ENCODE assay signal across 1 cellular context in the genomic region with DNA sequence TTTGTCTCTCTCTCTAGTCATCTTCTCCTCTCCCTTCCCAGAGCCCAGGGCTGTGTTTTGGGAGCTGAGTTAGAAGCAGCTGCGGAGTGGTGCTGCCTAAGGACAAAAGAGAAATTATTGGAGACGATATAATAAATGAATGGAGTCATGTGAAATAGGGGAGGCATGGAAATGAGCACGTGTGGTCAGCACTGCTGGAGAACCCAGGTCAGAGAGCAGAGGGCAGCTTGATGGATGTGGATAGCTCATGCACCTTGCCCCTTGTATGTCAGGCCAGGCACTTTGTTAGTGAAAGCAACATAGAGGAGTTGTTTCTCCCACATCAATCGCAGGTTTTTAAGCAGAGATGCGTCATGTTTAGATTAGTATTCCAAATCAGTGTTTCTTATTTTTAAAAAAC.
A peak's percentile ranks its signal among the peaks of the same experiment; 100 is the strongest.
TF ChIP-seq lines count a peak whose summit lies in the region.

No MANE protein-coding gene starts in this region.

TF ChIP-seq in HepG2, 621 proteins besides CTCF, POLR2A, EP300 and RAD21 (continues in another document):
- TF ChIP-seq ZNF292 (CRISPR knock-in tag; IDR thresholded peaks at IDR 0.05; ENCODE audit: borderline replicate concordance, low read depth) (peak; percentile 65; the same call in 1 of the 2 replicates), PAXIP1 (CRISPR knock-in tag; conservative IDR thresholded peaks at IDR 0.05) (peak; percentile 75), HOXA7 (CRISPR knock-in tag; IDR thresholded peaks at IDR 0.05) (no peak), ZSCAN9 (CRISPR knock-in tag; IDR thresholded peaks at IDR 0.05; ENCODE audit: borderline replicate concordance) (no peak), RARA (CRISPR knock-in tag; IDR thresholded peaks at IDR 0.05) (0 out of 2 replicates have a peak, but pooled peaks have one; percentile 18), TBX2 (CRISPR knock-in tag; IDR thresholded peaks at IDR 0.05; ENCODE audit: borderline replicate concordance) (peak; percentile 26; the same call in 1 of the 2 replicates), SOX13 (IDR thresholded peaks at IDR 0.05) (no peak), SOX13 (CRISPR knock-in tag; conservative IDR thresholded peaks at IDR 0.05 in 1 of 2, IDR thresholded peaks at IDR 0.05 in 1 of 2) (peak in 1 of 2 experiments; percentile 35; a peak in 1 of 4 replicates), ZBTB4 (CRISPR knock-in tag; IDR thresholded peaks at IDR 0.05; ENCODE audit: borderline replicate concordance) (no peak), MED1 (CRISPR knock-in tag; IDR thresholded peaks at IDR 0.05) (0 out of 2 replicates have a peak, but pooled peaks have one; percentile 25), SOX5 (CRISPR knock-in tag; IDR thresholded peaks at IDR 0.05; ENCODE audit: borderline replicate concordance) (0 out of 2 replicates have a peak, but pooled peaks have one; percentile 22), DPF2 (CRISPR knock-in tag; IDR thresholded peaks at IDR 0.05; ENCODE audit: borderline replicate concordance, low read depth) (0 out of 2 replicates have a peak, but pooled peaks have one; percentile 35), RXRA (CRISPR knock-in tag; IDR thresholded peaks at IDR 0.05) (no peak), POGZ (CRISPR knock-in tag; IDR thresholded peaks at IDR 0.05) (0 out of 2 replicates have a peak, but pooled peaks have one; percentile 37), ARNTL (CRISPR knock-in tag; IDR thresholded peaks at IDR 0.05) (peak; percentile 67; the same call in 1 of the 2 replicates), ZSCAN29 (CRISPR knock-in tag; conservative IDR thresholded peaks at IDR 0.05) (0 out of 2 replicates have a peak, but pooled peaks have one; percentile 36), ZNF772 (CRISPR knock-in tag; IDR thresholded peaks at IDR 0.05) (no peak), ZMYM3 (CRISPR knock-in tag; IDR thresholded peaks at IDR 0.05) (peak; percentile 45; the same call in 1 of the 2 replicates), SOX6 (IDR thresholded peaks at IDR 0.05) (no peak), SOX6 (CRISPR knock-in tag; IDR thresholded peaks at IDR 0.05) (peak; percentile 41; the same call in 1 of the 2 replicates), HNF4G (IDR thresholded peaks at IDR 0.05; ENCODE audit: borderline replicate concordance, low read depth, low read length) (peak; percentile 39), HNF4G (CRISPR knock-in tag; IDR thresholded peaks at IDR 0.05; ENCODE audit: borderline replicate concordance, low read depth) (no peak), HDAC2 (CRISPR knock-in tag; IDR thresholded peaks at IDR 0.05) (peak; percentile 40; the same call in 1 of the 2 replicates), RXRB (CRISPR knock-in tag; IDR thresholded peaks at IDR 0.05; ENCODE audit: borderline replicate concordance) (0 out of 2 replicates have a peak, but pooled peaks have one; percentile 36)
- TF ChIP-seq, protein P1, sequence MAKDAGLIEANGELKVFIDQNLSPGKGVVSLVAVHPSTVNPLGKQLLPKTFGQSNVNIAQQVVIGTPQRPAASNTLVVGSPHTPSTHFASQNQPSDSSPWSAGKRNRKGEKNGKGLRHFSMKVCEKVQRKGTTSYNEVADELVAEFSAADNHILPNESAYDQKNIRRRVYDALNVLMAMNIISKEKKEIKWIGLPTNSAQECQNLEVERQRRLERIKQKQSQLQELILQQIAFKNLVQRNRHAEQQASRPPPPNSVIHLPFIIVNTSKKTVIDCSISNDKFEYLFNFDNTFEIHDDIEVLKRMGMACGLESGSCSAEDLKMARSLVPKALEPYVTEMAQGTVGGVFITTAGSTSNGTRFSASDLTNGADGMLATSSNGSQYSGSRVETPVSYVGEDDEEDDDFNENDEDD (CRISPR knock-in tag; IDR thresholded peaks at IDR 0.05; ENCODE audit: borderline replicate concordance), result no peak
- TF ChIP-seq, protein P2, sequence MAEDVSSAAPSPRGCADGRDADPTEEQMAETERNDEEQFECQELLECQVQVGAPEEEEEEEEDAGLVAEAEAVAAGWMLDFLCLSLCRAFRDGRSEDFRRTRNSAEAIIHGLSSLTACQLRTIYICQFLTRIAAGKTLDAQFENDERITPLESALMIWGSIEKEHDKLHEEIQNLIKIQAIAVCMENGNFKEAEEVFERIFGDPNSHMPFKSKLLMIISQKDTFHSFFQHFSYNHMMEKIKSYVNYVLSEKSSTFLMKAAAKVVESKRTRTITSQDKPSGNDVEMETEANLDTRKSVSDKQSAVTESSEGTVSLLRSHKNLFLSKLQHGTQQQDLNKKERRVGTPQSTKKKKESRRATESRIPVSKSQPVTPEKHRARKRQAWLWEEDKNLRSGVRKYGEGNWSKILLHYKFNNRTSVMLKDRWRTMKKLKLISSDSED (CRISPR knock-in tag; IDR thresholded peaks at IDR 0.05), result no peak
- TF ChIP-seq, protein P3, sequence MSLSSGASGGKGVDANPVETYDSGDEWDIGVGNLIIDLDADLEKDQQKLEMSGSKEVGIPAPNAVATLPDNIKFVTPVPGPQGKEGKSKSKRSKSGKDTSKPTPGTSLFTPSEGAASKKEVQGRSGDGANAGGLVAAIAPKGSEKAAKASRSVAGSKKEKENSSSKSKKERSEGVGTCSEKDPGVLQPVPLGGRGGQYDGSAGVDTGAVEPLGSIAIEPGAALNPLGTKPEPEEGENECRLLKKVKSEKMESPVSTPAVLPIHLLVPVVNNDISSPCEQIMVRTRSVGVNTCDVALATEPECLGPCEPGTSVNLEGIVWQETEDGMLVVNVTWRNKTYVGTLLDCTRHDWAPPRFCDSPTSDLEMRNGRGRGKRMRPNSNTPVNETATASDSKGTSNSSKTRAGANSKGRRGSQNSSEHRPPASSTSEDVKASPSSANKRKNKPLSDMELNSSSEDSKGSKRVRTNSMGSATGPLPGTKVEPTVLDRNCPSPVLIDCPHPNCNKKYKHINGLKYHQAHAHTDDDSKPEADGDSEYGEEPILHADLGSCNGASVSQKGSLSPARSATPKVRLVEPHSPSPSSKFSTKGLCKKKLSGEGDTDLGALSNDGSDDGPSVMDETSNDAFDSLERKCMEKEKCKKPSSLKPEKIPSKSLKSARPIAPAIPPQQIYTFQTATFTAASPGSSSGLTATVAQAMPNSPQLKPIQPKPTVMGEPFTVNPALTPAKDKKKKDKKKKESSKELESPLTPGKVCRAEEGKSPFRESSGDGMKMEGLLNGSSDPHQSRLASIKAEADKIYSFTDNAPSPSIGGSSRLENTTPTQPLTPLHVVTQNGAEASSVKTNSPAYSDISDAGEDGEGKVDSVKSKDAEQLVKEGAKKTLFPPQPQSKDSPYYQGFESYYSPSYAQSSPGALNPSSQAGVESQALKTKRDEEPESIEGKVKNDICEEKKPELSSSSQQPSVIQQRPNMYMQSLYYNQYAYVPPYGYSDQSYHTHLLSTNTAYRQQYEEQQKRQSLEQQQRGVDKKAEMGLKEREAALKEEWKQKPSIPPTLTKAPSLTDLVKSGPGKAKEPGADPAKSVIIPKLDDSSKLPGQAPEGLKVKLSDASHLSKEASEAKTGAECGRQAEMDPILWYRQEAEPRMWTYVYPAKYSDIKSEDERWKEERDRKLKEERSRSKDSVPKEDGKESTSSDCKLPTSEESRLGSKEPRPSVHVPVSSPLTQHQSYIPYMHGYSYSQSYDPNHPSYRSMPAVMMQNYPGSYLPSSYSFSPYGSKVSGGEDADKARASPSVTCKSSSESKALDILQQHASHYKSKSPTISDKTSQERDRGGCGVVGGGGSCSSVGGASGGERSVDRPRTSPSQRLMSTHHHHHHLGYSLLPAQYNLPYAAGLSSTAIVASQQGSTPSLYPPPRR (CRISPR knock-in tag; IDR thresholded peaks at IDR 0.05; ENCODE audit: borderline replicate concordance), result peak; percentile 45; the same call in 1 of the 2 replicates
- TF ChIP-seq, protein P4, sequence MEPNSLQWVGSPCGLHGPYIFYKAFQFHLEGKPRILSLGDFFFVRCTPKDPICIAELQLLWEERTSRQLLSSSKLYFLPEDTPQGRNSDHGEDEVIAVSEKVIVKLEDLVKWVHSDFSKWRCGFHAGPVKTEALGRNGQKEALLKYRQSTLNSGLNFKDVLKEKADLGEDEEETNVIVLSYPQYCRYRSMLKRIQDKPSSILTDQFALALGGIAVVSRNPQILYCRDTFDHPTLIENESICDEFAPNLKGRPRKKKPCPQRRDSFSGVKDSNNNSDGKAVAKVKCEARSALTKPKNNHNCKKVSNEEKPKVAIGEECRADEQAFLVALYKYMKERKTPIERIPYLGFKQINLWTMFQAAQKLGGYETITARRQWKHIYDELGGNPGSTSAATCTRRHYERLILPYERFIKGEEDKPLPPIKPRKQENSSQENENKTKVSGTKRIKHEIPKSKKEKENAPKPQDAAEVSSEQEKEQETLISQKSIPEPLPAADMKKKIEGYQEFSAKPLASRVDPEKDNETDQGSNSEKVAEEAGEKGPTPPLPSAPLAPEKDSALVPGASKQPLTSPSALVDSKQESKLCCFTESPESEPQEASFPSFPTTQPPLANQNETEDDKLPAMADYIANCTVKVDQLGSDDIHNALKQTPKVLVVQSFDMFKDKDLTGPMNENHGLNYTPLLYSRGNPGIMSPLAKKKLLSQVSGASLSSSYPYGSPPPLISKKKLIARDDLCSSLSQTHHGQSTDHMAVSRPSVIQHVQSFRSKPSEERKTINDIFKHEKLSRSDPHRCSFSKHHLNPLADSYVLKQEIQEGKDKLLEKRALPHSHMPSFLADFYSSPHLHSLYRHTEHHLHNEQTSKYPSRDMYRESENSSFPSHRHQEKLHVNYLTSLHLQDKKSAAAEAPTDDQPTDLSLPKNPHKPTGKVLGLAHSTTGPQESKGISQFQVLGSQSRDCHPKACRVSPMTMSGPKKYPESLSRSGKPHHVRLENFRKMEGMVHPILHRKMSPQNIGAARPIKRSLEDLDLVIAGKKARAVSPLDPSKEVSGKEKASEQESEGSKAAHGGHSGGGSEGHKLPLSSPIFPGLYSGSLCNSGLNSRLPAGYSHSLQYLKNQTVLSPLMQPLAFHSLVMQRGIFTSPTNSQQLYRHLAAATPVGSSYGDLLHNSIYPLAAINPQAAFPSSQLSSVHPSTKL (CRISPR knock-in tag; IDR thresholded peaks at IDR 0.05), result peak; percentile 63
- TF ChIP-seq, protein P5, sequence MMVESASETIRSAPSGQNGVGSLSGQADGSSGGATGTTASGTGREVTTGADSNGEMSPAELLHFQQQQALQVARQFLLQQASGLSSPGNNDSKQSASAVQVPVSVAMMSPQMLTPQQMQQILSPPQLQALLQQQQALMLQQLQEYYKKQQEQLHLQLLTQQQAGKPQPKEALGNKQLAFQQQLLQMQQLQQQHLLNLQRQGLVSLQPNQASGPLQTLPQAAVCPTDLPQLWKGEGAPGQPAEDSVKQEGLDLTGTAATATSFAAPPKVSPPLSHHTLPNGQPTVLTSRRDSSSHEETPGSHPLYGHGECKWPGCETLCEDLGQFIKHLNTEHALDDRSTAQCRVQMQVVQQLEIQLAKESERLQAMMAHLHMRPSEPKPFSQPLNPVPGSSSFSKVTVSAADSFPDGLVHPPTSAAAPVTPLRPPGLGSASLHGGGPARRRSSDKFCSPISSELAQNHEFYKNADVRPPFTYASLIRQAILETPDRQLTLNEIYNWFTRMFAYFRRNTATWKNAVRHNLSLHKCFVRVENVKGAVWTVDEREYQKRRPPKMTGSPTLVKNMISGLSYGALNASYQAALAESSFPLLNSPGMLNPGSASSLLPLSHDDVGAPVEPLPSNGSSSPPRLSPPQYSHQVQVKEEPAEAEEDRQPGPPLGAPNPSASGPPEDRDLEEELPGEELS (CRISPR knock-in tag; IDR thresholded peaks at IDR 0.05), result peak; percentile 32; the same call in 1 of the 2 replicates
